Comparison of ENCODE assay signal across 8 cellular contexts in the genomic region with DNA sequence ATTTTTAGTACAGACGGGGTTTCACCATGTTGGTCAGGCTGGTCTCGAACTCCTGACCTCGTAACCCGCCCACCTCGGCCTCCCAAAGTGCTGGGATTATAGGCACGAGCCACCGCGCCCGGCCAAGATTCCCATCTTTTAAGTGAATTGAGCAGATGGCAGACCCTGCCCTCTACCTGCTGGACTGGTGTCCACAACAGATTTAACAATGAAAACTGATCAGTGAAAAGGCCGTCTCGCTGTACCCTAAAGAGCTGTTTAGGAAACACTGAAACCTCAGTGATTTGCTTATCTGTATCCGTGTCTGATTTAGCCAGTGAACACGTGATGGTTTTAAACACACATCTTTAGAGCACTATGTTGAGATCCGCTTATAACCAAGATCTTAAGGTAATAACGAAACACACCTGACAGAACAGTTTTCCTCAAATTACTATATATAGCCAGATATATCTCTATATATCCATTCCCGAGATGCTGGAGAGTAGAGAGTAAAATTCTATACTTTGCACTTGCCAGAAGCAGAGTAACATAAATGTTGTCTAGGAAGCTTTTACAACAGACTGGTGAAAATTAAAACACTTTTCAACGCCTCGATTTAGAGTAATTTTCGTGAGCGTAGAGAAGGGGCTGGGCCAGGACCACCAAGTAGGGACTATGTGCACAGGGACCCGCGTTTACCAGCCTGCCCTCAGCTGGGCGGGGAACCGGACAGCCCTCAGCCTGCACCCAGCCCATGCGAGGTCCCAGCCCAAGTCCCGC. TPM values are rescaled to one million over a fixed set of nuclear protein-coding genes. Genes with fewer than 3 reads are reported as not detected.
DNase-seq lines count a peak whose midpoint lies in the region; ATAC-seq and TF ChIP-seq lines count a peak whose summit lies in the region.

No MANE protein-coding gene starts in this region.

- H3K27ac ChIP-seq in smooth muscle cell (ENCODE audit: low read depth) = peak overlapping the region; percentile 81

- BruUV-seq in Calu3 (replicated peaks; lab: Mats Ljungman, UMichigan) = TSS peak; percentile 34

- DNase-seq in Calu3 = peak; percentile 71
- peak; percentile 28 for DNase-seq in NCI-H524 treated with DMSO at 0.1 percent for 48 hours (lab: John Stamatoyannopoulos, UW)
- DNase-seq in iPS-NIHi7 (ENCODE audit: extremely low spot score) = peak; percentile 81
- no peak for DNase-seq in smooth muscle cell (lab: John Stamatoyannopoulos, UW; ENCODE audit: unreplicated experiment)
- DNase-seq in NCI-H128 (lab: John Stamatoyannopoulos, UW; ENCODE audit: unreplicated experiment) = no peak

- H3K4me3 Mint-ChIP-seq in Calu3 (ENCODE audit: low read depth, unreplicated experiment) (peak overlapping the region; percentile 78), brain (peak overlapping the region; percentile 90 to 100 (median 93))

- peaks cover 8% of the 10 kb centered on the region for H3K4me1 ChIP-seq in smooth muscle cell (ENCODE audit: low read depth)

- H3K4me2 ChIP-seq in smooth muscle cell = peak overlapping the region; percentile 99

- peak overlapping the region; percentile 92 for H2AFZ ChIP-seq in smooth muscle cell (ENCODE audit: low read depth)

- H3K36me3 Mint-ChIP-seq in Calu3 (ENCODE audit: insufficient read depth, unreplicated experiment) = peaks cover 25% of the 10 kb centered on the region
- no peaks in the 10 kb centered on the region for H3K36me3 Mint-ChIP-seq in brain

- no peaks in the 10 kb centered on the region for H3K9me3 ChIP-seq in smooth muscle cell (replicated peaks; ENCODE audit: low read depth)

- H3K9ac ChIP-seq in smooth muscle cell (ENCODE audit: low read depth) = peak overlapping the region; percentile 5

- H3K4me1 Mint-ChIP-seq in Calu3 (ENCODE audit: low read depth, unreplicated experiment) (no peaks in the 10 kb centered on the region), brain (peaks cover 25% of the 10 kb centered on the region)

- H4K20me1 ChIP-seq in smooth muscle cell (ENCODE audit: low read depth) = no peaks in the 10 kb centered on the region

- ATAC-seq in GM19023 (IDR thresholded peaks at IDR 0.05; ENCODE audit: unreplicated experiment) (peak; percentile 48), HG03095 (IDR thresholded peaks at IDR 0.05; ENCODE audit: unreplicated experiment) (peak; percentile 59)

- H3K27ac Mint-ChIP-seq in Calu3 (ENCODE audit: unreplicated experiment) (peak overlapping the region; percentile 80), brain (peak overlapping the region; percentile 96 to 99 (median 99))

- CTCF ChIA-PET in Calu3 (lab: Charles Lee) = interaction anchor here (0.7 to 1.0 kb wide), 2 partner anchors 559 to 708 kb away, joined by 3 read pairs; no protein-coding TSS in a partner anchor

- TF ChIP-seq CTCF in Calu3 (IDR thresholded peaks at IDR 0.05; ENCODE audit: unreplicated experiment) (no peak), brain (conservative IDR thresholded peaks at IDR 0.05) (peak in 1 of 2 experiments; percentile 18), smooth muscle cell (IDR thresholded peaks at IDR 0.05; ENCODE audit: borderline replicate concordance, insufficient read depth, poor library complexity, severe bottlenecking) (no peak)

- no peaks in the 10 kb centered on the region for H3K27me3 ChIP-seq in smooth muscle cell (ENCODE audit: low read depth)

- peaks cover 7% of the 10 kb centered on the region for H3F3A ChIP-seq in smooth muscle cell (ENCODE audit: low read depth)

- H3K9me3 Mint-ChIP-seq in Calu3 (ENCODE audit: low read depth, unreplicated experiment) = no peaks in the 10 kb centered on the region
- no peaks in the 10 kb centered on the region for H3K9me3 Mint-ChIP-seq in brain

- no peaks in the 10 kb centered on the region for H3K36me3 ChIP-seq in smooth muscle cell (ENCODE audit: low read depth)

- WGBS in smooth muscle cell (ENCODE audit: low lambda C conversion rate) = 38% methylated on average over 25 of the region's 26 CpGs

- intact Hi-C loops in Calu3 (cut with micrococcal nuclease; ENCODE audit: unreplicated experiment) = loop anchor here (5.0 kb wide), 1 partner anchor 316 kb away; the partner anchor contains the start of gene XPO1

- H3K27me3 Mint-ChIP-seq in Calu3 (ENCODE audit: unreplicated experiment) (no peaks in the 10 kb centered on the region), brain (peaks cover 12% of the 10 kb centered on the region)

- H3K79me2 ChIP-seq in smooth muscle cell (ENCODE audit: low read depth) = no peaks in the 10 kb centered on the region

- peak overlapping the region; percentile 87 for H3K4me3 ChIP-seq in smooth muscle cell

RNA-seq across cellular contexts. Expression of gene FAM161A, which starts 0.6 kb away (rescaled TPM):
- total RNA-seq in Calu3 (2022) (9.1 and 13.4 TPM in 2 replicates), smooth muscle cell (3.9 TPM in 2 replicates)
- polyA plus RNA-seq in brain (ENCODE audit: insufficient read depth, low read depth, low replicate concordance) (5.3 TPM), smooth muscle cell (4.1 and 5.7 TPM in 2 replicates)

RNA-seq across cellular contexts. Expression of gene CCT4, which starts 35.2 kb away (rescaled TPM):
- total RNA-seq in Calu3 (2022) (221 and 236 TPM in 2 replicates), smooth muscle cell (164 and 180 TPM in 2 replicates)
- polyA plus RNA-seq in brain (ENCODE audit: insufficient read depth, low read depth, low replicate concordance) (142 TPM), smooth muscle cell (109 and 117 TPM in 2 replicates)

RNA-seq across cellular contexts. Expression of gene COMMD1, which starts 52.2 kb away (rescaled TPM):
- total RNA-seq in Calu3 (2022) (19.4 and 26.0 TPM in 2 replicates), smooth muscle cell (37.9 and 50.6 TPM in 2 replicates)
- polyA plus RNA-seq in brain (ENCODE audit: insufficient read depth, low read depth, low replicate concordance) (44.8 TPM), smooth muscle cell (73.8 and 82.9 TPM in 2 replicates)

Comparison
In these comparisons a context has a peak if more than half of its experiments do, and no peak if none do; other contexts are left out.
1. DNase-seq: peak in Calu3 (single experiment), NCI-H524 treated with DMSO at 0.1 percent for 48 hours (single experiment) and iPS-NIHi7 (single experiment); none in smooth muscle cell (single experiment) and NCI-H128 (single experiment).